10 cellular contexts compared by ENCODE assay signal in genomic region chr2:148557844-148558436, GRCh38.
A peak's percentile ranks its signal among the peaks of the same experiment; 100 is the strongest.
DNase-seq lines count a peak whose midpoint lies in the region; ATAC-seq and TF ChIP-seq lines count a peak whose summit lies in the region.
"Had no signal": no experiment of that assay in that cellular context is flagged by ENCODE, and none has a peak within 500 bp of the region (broad histone marks: within the 10 kb centered on the region; RNA-seq: fewer than 3 reads in every experiment).

No MANE protein-coding gene starts in this region.

- H3K27ac ChIP-seq in C4-2B = no peak overlapping the region
- H3K27ac ChIP-seq: neutrophil had no signal

- H3K9me3 ChIP-seq in mucosa of descending colon = no peaks in the 10 kb centered on the region
- H3K9me3 ChIP-seq: neutrophil had no signal

- TF ChIP-seq CTCF in C4-2B (conservative IDR thresholded peaks at IDR 0.05) = peak; percentile 16; the same call in 1 of the 2 replicates
- TF ChIP-seq CTCF in mucosa of descending colon (IDR thresholded peaks at IDR 0.05) = no peak

- intact Hi-C loops in mucosa of descending colon (cut with DNase I, micrococcal nuclease) = no loop called here

- H3K4me3 ChIP-seq in mucosa of descending colon = no peak overlapping the region

- DNase-seq in NCI-H146 (lab: John Stamatoyannopoulos, UW) = peak; percentile 70
- no peak for DNase-seq in stimulated activated CD4-positive, alpha-beta T cell treated with anti-CD3 and anti-CD28 coated beads, Interleukin-4, amount 100 ng/mL, for 1 hour
- no peak for DNase-seq in mucosa of descending colon
- no peak for DNase-seq in DMS153 treated with DMSO at 0.1 percent for 48 hours (lab: John Stamatoyannopoulos, UW; ENCODE audit: unreplicated experiment)
- no peak for DNase-seq in stimulated activated naive CD4-positive, alpha-beta T cell (lab: John Stamatoyannopoulos, UW)
- DNase-seq: NCI-H187 had no signal

- H3K4me1 ChIP-seq in mucosa of descending colon (ENCODE audit: low read depth) = no peaks in the 10 kb centered on the region

- ATAC-seq in GM18873 (IDR thresholded peaks at IDR 0.05; ENCODE audit: low FRiP score, unreplicated experiment) (peak; percentile 78), HG02610 (IDR thresholded peaks at IDR 0.05; ENCODE audit: unreplicated experiment) (peak; percentile 65), mucosa of descending colon (no peak)

- no peaks in the 10 kb centered on the region for H3K36me3 ChIP-seq in mucosa of descending colon (ENCODE audit: low read depth)
- H3K36me3 ChIP-seq: neutrophil had no signal
